ENCODE assay signal across 11 cellular contexts in genomic region chr1:22969224-22969829, GRCh38. TPM values are rescaled to one million over a fixed set of nuclear protein-coding genes. Genes with fewer than 3 reads are reported as not detected.
DNase-seq lines count a peak whose midpoint lies in the region; ATAC-seq and TF ChIP-seq lines count a peak whose summit lies in the region.
"Had no signal": no experiment of that assay in that cellular context is flagged by ENCODE, and none has a peak within 500 bp of the region (broad histone marks: within the 10 kb centered on the region; RNA-seq: fewer than 3 reads in every experiment).

No MANE protein-coding gene starts in this region.

- H3K4me1 Mint-ChIP-seq in activated naive CD8-positive, alpha-beta T cell treated with anti-CD3 and anti-CD28 coated beads, Interleukin-2, amount 50 U/mL, for 24 hours: no peaks in the 10 kb centered on the region

- no peaks in the 10 kb centered on the region for H3K9me3 ChIP-seq in colonic mucosa

- no peak overlapping the region for H3K4me3 Mint-ChIP-seq in activated naive CD8-positive, alpha-beta T cell treated with anti-CD3 and anti-CD28 coated beads, Interleukin-2, amount 50 U/mL, for 24 hours
- H3K4me3 Mint-ChIP-seq: type B pancreatic cell had no signal

- H3K4me3 ChIP-seq in colonic mucosa: no peak overlapping the region

- no peak for ATAC-seq in activated naive CD8-positive, alpha-beta T cell treated with anti-CD3 and anti-CD28 coated beads, Interleukin-2, amount 50 U/mL, for 24 hours

- H3K27me3 ChIP-seq in colonic mucosa: no peaks in the 10 kb centered on the region

- no peaks in the 10 kb centered on the region for H3K36me3 Mint-ChIP-seq in activated naive CD8-positive, alpha-beta T cell treated with anti-CD3 and anti-CD28 coated beads, Interleukin-2, amount 50 U/mL, for 24 hours (ENCODE audit: low read depth)
- H3K36me3 Mint-ChIP-seq: type B pancreatic cell had no signal

- no peak overlapping the region for H3K9ac ChIP-seq in colonic mucosa (ENCODE audit: low read depth in 2 of 2, low read length in 2 of 2)

- peaks cover 6% of the 10 kb centered on the region for H3K9me3 Mint-ChIP-seq in activated naive CD8-positive, alpha-beta T cell treated with anti-CD3 and anti-CD28 coated beads, Interleukin-2, amount 50 U/mL, for 24 hours
- H3K9me3 Mint-ChIP-seq: type B pancreatic cell had no signal

- no peak for TF ChIP-seq CTCF in colonic mucosa (IDR thresholded peaks at IDR 0.05)

- intact Hi-C loops in colonic mucosa (cut with DNase I): loop anchor here (10.0 kb wide), 1 partner anchor 305 kb away; no protein-coding TSS in a partner anchor

- H3K36me3 ChIP-seq in colonic mucosa: no peaks in the 10 kb centered on the region

- H3K4me1 ChIP-seq in colonic mucosa: no peaks in the 10 kb centered on the region

- H3K27ac Mint-ChIP-seq in activated naive CD8-positive, alpha-beta T cell treated with anti-CD3 and anti-CD28 coated beads, Interleukin-2, amount 50 U/mL, for 24 hours: no peak overlapping the region
- H3K27ac Mint-ChIP-seq: type B pancreatic cell had no signal

- in situ Hi-C loops in G401 (cut with HindIII; ENCODE audit: low sequenced_read_pairs): no loop called here

- H3K27me3 Mint-ChIP-seq in activated naive CD8-positive, alpha-beta T cell treated with anti-CD3 and anti-CD28 coated beads, Interleukin-2, amount 50 U/mL, for 24 hours: peaks cover 49% of the 10 kb centered on the region

- DNase-seq in G401 (ENCODE audit: low spot score) (peak; percentile 8), NCI-H2227 treated with DMSO at 0.1 percent for 48 hours (lab: John Stamatoyannopoulos, UW) (peak; percentile 33), colonic mucosa (peak; percentile 60), pons (ENCODE audit: low spot score) (peak; percentile 35), T-helper 1 cell (no peak), GM03348 (ENCODE audit: low spot score) (no peak), 8988T (no peak)
- no peak for DNase-seq in activated naive CD8-positive, alpha-beta T cell treated with anti-CD3 and anti-CD28 coated beads, Interleukin-2, amount 50 U/mL, for 24 hours
- DNase-seq: NCI-H1436 had no signal

- H3K27ac ChIP-seq in colonic mucosa: no peak overlapping the region

RNA-seq across cellular contexts. Expression of gene LACTBL1, which starts 3.3 kb away (rescaled TPM):
- not detected in 2 replicates for total RNA-seq in G401 (2014; rRNA removed; shearing (Covaris generic))
- total RNA-seq in colonic mucosa: not detected
- total RNA-seq: skeletal muscle tissue had no signal

RNA-seq across cellular contexts. Expression of gene TEX46, which starts 46.3 kb away (rescaled TPM):
- total RNA-seq in G401 (2014; rRNA removed; shearing (Covaris generic)): not detected in 2 replicates
- not detected for total RNA-seq in colonic mucosa
- total RNA-seq: skeletal muscle tissue had no signal

RNA-seq across cellular contexts. Expression of gene KDM1A, which starts 49.9 kb away (rescaled TPM):
- total RNA-seq in G401 (2014; rRNA removed; shearing (Covaris generic)): 217 and 255 TPM in 2 replicates
- 10 to 100 TPM; 59.2 to 72.6 TPM for total RNA-seq in colonic mucosa

Comparison
In these comparisons a context has a peak if more than half of its experiments do, and no peak if none do; other contexts are left out.
1. DNase-seq: peak in G401 (single experiment), NCI-H2227 treated with DMSO at 0.1 percent for 48 hours (single experiment), colonic mucosa (single experiment) and pons (single experiment); none in activated naive CD8-positive, alpha-beta T cell treated with anti-CD3 and anti-CD28 coated beads, Interleukin-2, amount 50 U/mL, for 24 hours (single experiment), T-helper 1 cell (0 of 5), GM03348 (single experiment) and 8988T (single experiment).